1 cellular context compared by ENCODE assay signal in the genomic region with DNA sequence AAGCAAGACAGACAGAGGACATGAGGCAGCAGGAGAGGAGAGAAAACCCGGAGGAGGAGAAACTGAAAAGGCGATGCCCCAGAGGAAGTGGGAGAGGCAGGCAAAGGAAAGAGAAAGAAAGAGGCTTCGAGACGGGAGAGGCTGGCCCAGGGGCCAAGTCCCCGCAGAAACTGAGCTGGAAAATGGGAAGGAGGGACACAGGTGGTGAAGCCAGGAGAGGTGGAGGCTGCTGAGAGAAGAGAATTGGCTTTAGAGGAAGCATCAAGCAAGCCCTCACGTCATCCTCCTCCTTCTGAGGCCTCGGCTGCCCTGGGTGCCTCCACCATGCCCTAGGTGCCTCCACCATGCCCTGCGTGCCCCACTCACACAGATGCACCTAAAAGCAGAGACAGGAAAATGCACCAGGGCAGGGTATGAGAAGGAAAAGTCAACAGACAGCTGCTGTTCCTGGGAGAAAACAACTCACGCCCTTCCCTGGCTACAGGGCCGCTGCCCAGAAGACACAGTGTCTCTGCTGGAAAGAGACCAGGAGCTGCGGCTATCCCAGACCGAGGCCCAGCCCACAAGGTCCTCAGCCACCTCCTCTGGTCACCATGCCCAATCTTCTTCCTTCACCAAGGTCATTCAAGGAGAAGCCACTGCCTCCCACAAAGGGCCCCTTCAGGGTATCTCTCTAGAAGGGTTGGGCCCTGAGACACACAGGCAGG.
TF ChIP-seq lines count a peak whose summit lies in the region.

No MANE protein-coding gene starts in this region.

TF ChIP-seq in WTC11, 78 proteins besides CTCF, POLR2A, EP300 and RAD21 (continued from another document):
- TF ChIP-seq, protein P1, sequence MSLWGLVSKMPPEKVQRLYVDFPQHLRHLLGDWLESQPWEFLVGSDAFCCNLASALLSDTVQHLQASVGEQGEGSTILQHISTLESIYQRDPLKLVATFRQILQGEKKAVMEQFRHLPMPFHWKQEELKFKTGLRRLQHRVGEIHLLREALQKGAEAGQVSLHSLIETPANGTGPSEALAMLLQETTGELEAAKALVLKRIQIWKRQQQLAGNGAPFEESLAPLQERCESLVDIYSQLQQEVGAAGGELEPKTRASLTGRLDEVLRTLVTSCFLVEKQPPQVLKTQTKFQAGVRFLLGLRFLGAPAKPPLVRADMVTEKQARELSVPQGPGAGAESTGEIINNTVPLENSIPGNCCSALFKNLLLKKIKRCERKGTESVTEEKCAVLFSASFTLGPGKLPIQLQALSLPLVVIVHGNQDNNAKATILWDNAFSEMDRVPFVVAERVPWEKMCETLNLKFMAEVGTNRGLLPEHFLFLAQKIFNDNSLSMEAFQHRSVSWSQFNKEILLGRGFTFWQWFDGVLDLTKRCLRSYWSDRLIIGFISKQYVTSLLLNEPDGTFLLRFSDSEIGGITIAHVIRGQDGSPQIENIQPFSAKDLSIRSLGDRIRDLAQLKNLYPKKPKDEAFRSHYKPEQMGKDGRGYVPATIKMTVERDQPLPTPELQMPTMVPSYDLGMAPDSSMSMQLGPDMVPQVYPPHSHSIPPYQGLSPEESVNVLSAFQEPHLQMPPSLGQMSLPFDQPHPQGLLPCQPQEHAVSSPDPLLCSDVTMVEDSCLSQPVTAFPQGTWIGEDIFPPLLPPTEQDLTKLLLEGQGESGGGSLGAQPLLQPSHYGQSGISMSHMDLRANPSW (CRISPR knock-in tag; conservative IDR thresholded peaks at IDR 0.05; ENCODE audit: low read depth), result no peak
- no peak for TF ChIP-seq GRHL2 (CRISPR knock-in tag; IDR thresholded peaks at IDR 0.05; ENCODE audit: insufficient replicate concordance, severe bottlenecking)
- TF ChIP-seq, protein P2, sequence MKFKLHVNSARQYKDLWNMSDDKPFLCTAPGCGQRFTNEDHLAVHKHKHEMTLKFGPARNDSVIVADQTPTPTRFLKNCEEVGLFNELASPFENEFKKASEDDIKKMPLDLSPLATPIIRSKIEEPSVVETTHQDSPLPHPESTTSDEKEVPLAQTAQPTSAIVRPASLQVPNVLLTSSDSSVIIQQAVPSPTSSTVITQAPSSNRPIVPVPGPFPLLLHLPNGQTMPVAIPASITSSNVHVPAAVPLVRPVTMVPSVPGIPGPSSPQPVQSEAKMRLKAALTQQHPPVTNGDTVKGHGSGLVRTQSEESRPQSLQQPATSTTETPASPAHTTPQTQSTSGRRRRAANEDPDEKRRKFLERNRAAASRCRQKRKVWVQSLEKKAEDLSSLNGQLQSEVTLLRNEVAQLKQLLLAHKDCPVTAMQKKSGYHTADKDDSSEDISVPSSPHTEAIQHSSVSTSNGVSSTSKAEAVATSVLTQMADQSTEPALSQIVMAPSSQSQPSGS (CRISPR knock-in tag; IDR thresholded peaks at IDR 0.05; ENCODE audit: borderline replicate concordance, low read depth), result no peak
